Comparison of ENCODE assay signal across 9 cellular contexts in genomic region chr3:10292505-10293419, GRCh38. TPM values are rescaled to one million over a fixed set of nuclear protein-coding genes. Genes with fewer than 3 reads are reported as not detected.
DNase-seq lines count a peak whose midpoint lies in the region; ATAC-seq and TF ChIP-seq lines count a peak whose summit lies in the region.
"Had no signal": no experiment of that assay in that cellular context is flagged by ENCODE, and none has a peak within 500 bp of the region (broad histone marks: within the 10 kb centered on the region; RNA-seq: fewer than 3 reads in every experiment).

GHRL (minus strand) TSS chr3:10292947; CDS start chr3:10290180, 2,767 bp downstream.

- peaks cover 6% of the 10 kb centered on the region for H3K36me3 Mint-ChIP-seq in activated naive CD8-positive, alpha-beta T cell

- H3K9ac ChIP-seq in PC-3 (ENCODE audit: low read length) = no peak within 1 kb of the TSS

- peak within 1 kb of the TSS; percentile 26; the same call in 1 of the 2 replicates for H3K27ac ChIP-seq in ACC112 (ENCODE audit: low read depth, low read length)
- H3K27ac ChIP-seq in PC-3 (ENCODE audit: low read length) = no peak within 1 kb of the TSS

- TF ChIP-seq CTCF in PC-3 (conservative IDR thresholded peaks at IDR 0.05; ENCODE audit: low read depth, low read length) = no peak

- H4K20me1 ChIP-seq in PC-3 (ENCODE audit: low read length) = no peaks in the 10 kb centered on the region

- no peak for DNase-seq in stimulated activated naive CD8-positive, alpha-beta T cell treated with anti-CD3 and anti-CD28 coated beads, Interleukin-15, amount 100 ng/mL, for 72 hours
- DNase-seq in PC-3 (no peak), amniotic stem cell (lab: John Stamatoyannopoulos, UW) (no peak), DMS53 (lab: John Stamatoyannopoulos, UW) (no peak)

- no peaks in the 10 kb centered on the region for H3K9me3 Mint-ChIP-seq in activated naive CD8-positive, alpha-beta T cell (ENCODE audit: low read depth)
- no peaks in the 10 kb centered on the region for H3K9me3 Mint-ChIP-seq in stimulated activated naive CD8-positive, alpha-beta T cell treated with anti-CD3 and anti-CD28 coated beads, Interleukin-15, amount 100 ng/mL, for 72 hours

- no peak within 1 kb of the TSS for H3K4me2 ChIP-seq in PC-3 (ENCODE audit: low read length)

- H3K4me1 ChIP-seq in ACC112 (ENCODE audit: control insufficient read depth, insufficient read depth, low read length, unreplicated experiment) = peaks cover 13% of the 10 kb centered on the region
- H3K4me1 ChIP-seq in PC-3 (ENCODE audit: insufficient read depth, low read length) = no peaks in the 10 kb centered on the region

- H2AFZ ChIP-seq in ACC112 (ENCODE audit: low read length, unreplicated experiment) (no peak within 1 kb of the TSS), PC-3 (ENCODE audit: low read length) (no peak within 1 kb of the TSS)

- in situ Hi-C loops in GM18951 (cut with MboI; ENCODE audit: low sequenced_read_pairs, unreplicated experiment) = no loop called here

- POLR2A ChIA-PET in PC-3 (lab: Charles Lee; ENCODE audit: unreplicated experiment) = interaction anchor here (0.6 kb wide), 1 partner anchor 274 kb away, joined by 3 read pairs; no protein-coding TSS in a partner anchor

- TF ChIP-seq POLR2A in GM18951 (IDR thresholded peaks at IDR 0.05; ENCODE audit: extremely low read depth, insufficient read depth, insufficient read length) = peak; percentile 51

- peak within 1 kb of the TSS; percentile 68 for H3K27ac Mint-ChIP-seq in activated naive CD8-positive, alpha-beta T cell
- H3K27ac Mint-ChIP-seq in stimulated activated naive CD8-positive, alpha-beta T cell treated with anti-CD3 and anti-CD28 coated beads, Interleukin-15, amount 100 ng/mL, for 72 hours = peak within 1 kb of the TSS; percentile 82 to 92

- BruUV-seq in PC-3 (replicated peaks; lab: Mats Ljungman, UMichigan) = no TSS peak

- H3K9me3 ChIP-seq in PC-3 (ENCODE audit: low read length) = no peaks in the 10 kb centered on the region

- intact Hi-C loops in PC-3 (cut with micrococcal nuclease) = no loop called here

- no peaks in the 10 kb centered on the region for H3K27me3 Mint-ChIP-seq in activated naive CD8-positive, alpha-beta T cell
- H3K27me3 Mint-ChIP-seq in stimulated activated naive CD8-positive, alpha-beta T cell treated with anti-CD3 and anti-CD28 coated beads, Interleukin-15, amount 100 ng/mL, for 72 hours = no peaks in the 10 kb centered on the region

- ATAC-seq in HG03103 (IDR thresholded peaks at IDR 0.05; ENCODE audit: low read depth, unreplicated experiment) = peak; percentile 72
- ATAC-seq in stimulated activated naive CD8-positive, alpha-beta T cell treated with anti-CD3 and anti-CD28 coated beads, Interleukin-15, amount 100 ng/mL, for 72 hours = peak; percentile 27
- no peak for ATAC-seq in PC-3

- CTCF ChIA-PET in PC-3 (lab: Charles Lee) = no interaction called here

- H3K4me3 Mint-ChIP-seq in activated naive CD8-positive, alpha-beta T cell = no peak within 1 kb of the TSS
- peak within 1 kb of the TSS; percentile 25 to 54 for H3K4me3 Mint-ChIP-seq in stimulated activated naive CD8-positive, alpha-beta T cell treated with anti-CD3 and anti-CD28 coated beads, Interleukin-15, amount 100 ng/mL, for 72 hours

- H3K79me2 ChIP-seq in ACC112 (ENCODE audit: control insufficient read depth, insufficient read depth, low read length, unreplicated experiment) (no peaks in the 10 kb centered on the region), PC-3 (ENCODE audit: low read length) (no peaks in the 10 kb centered on the region)

- H3F3A ChIP-seq in PC-3 (ENCODE audit: low read length, unreplicated experiment) = no peaks in the 10 kb centered on the region

- H3K36me3 ChIP-seq in ACC112 (ENCODE audit: insufficient read depth, low read length) = peaks cover 12% of the 10 kb centered on the region; the same call in 1 of the 2 replicates
- peaks cover 10% of the 10 kb centered on the region; the same call in 1 of the 2 replicates for H3K36me3 ChIP-seq in PC-3 (ENCODE audit: low read depth, low read length)

- H3K27me3 ChIP-seq in ACC112 (ENCODE audit: insufficient read depth, low read length) = no peaks in the 10 kb centered on the region
- no peaks in the 10 kb centered on the region for H3K27me3 ChIP-seq in PC-3 (ENCODE audit: low read length)

- peaks cover 5% of the 10 kb centered on the region for H3K4me1 Mint-ChIP-seq in activated naive CD8-positive, alpha-beta T cell (ENCODE audit: low read depth)
- peaks cover 19% of the 10 kb centered on the region for H3K4me1 Mint-ChIP-seq in stimulated activated naive CD8-positive, alpha-beta T cell treated with anti-CD3 and anti-CD28 coated beads, Interleukin-15, amount 100 ng/mL, for 72 hours

- H3K4me3 ChIP-seq in ACC112 (ENCODE audit: low read depth, low read length) = no peak within 1 kb of the TSS
- no peak within 1 kb of the TSS for H3K4me3 ChIP-seq in PC-3 (ENCODE audit: low read length)

- no peaks in the 10 kb centered on the region for H3K9me2 ChIP-seq in PC-3 (replicated peaks; ENCODE audit: low read length)

RNA-seq across cellular contexts. Expression of gene GHRL, which starts in this region (rescaled TPM):
- not detected in 2 replicates for total RNA-seq in PC-3 (2014; rRNA removed)
- total RNA-seq: activated CD8-positive, alpha-beta memory T cell treated with anti-CD3 and anti-CD28 coated beads for 36 hours had no signal
